Comparison of ENCODE assay signal across 1 cellular context in the genomic region with DNA sequence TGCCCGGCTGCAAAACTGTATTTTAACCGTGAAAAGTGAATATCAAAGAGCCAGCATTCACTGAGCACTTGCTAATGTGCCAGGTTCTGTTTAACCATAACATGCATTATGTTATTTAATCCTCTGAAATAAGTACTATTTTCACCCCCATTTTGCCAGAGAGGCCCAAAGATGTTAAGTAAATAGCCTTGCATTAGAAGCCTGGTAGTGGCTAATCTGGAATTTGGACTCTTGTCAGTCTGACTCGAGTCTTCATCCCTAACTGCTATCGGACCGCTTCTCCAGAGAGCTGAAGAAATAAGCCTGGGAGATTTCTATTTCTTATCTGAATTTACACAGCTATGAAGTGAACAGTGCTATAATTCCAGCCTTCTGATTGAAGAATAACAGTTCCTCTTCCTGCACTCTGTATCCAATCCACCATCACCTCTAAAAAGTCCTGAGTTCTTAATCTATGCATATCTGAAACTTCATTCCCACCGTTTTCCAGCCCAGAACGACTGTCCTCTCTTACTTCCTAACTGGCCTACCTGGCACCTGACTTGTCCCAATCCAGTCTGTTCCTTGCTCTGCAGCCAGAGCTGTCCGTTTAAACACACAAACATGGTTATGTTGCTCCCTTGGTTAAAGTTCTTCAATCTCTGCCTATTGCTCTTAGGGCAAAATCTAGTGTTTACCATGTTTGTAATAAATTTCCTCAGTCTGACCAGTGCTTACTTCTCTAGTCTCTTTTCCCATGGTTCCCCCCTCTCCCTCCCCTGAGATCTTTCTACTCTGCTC.
TF ChIP-seq lines count a peak whose summit lies in the region.

No MANE protein-coding gene starts in this region.

TF ChIP-seq in A549, 52 proteins besides CTCF, POLR2A, EP300 and RAD21:
- TF ChIP-seq, protein P1, sequence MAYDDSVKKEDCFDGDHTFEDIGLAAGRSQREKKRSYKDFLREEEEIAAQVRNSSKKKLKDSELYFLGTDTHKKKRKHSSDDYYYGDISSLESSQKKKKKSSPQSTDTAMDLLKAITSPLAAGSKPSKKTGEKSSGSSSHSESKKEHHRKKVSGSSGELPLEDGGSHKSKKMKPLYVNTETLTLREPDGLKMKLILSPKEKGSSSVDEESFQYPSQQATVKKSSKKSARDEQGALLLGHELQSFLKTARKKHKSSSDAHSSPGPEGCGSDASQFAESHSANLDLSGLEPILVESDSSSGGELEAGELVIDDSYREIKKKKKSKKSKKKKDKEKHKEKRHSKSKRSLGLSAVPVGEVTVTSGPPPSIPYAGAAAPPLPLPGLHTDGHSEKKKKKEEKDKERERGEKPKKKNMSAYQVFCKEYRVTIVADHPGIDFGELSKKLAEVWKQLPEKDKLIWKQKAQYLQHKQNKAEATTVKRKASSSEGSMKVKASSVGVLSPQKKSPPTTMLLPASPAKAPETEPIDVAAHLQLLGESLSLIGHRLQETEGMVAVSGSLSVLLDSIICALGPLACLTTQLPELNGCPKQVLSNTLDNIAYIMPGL (CRISPR knock-in tag; IDR thresholded peaks at IDR 0.05; ENCODE audit: borderline replicate concordance), result no peak
- no peak for TF ChIP-seq KDM5A (IDR thresholded peaks at IDR 0.05)
- TF ChIP-seq NR3C1 (IDR thresholded peaks at IDR 0.05), result no peak
